ENCODE assay signal across 14 cellular contexts in the genomic region with DNA sequence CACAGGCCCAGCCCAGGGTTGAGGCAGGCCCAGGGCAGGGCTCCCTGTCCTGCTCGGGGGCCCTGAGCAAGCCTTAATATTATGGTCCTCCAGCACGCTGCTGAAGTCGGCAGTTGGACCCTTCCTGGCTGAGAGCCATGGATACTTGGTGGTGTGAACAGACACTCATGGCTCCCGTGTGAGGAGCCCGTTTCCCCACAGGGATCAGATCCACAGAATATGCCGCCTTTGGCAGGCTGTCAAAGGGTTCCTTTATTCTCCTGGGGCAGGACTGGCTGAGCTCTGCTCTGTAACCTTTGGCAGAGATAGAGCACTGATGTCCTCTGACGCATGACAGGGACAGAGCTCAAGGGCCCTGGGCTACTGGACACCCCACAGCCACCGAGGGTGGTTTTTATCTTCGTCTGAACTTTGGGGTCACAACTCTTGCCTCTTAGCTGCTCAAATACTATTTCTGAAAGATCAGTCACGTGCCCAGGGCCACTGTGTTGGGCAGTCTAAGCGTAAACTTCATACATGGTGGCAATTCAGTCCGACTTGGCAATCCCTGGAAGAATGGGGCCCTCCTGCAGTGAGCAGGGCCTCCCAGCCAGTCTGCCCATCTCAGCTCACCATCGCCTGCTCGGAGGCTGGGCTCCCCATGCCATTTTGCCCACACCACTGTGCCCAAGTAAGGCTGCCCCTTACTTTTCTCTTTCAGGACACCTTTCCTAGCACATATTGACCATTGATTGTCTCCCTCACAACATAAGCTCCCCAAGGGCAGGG. TPM values are rescaled to one million over a fixed set of nuclear protein-coding genes. Genes with fewer than 3 reads are reported as not detected.
DNase-seq lines count a peak whose midpoint lies in the region; ATAC-seq and TF ChIP-seq lines count a peak whose summit lies in the region.
"Had no signal": no experiment of that assay in that cellular context is flagged by ENCODE, and none has a peak within 500 bp of the region (broad histone marks: within the 10 kb centered on the region; RNA-seq: fewer than 3 reads in every experiment).

No MANE protein-coding gene starts in this region.

- peak; percentile 56 for DNase-seq in DMS79 (lab: John Stamatoyannopoulos, UW)
- peak; percentile 28 for DNase-seq in NCI-H446 treated with DMSO at 0.1 percent for 48 hours (lab: John Stamatoyannopoulos, UW)
- DNase-seq in left cardiac atrium = peak; percentile 66
- DNase-seq in gastrocnemius medialis = peak in 1 of 2 donors; percentile 56
- DNase-seq in OCI-M2 (lab: John Stamatoyannopoulos, UW; ENCODE audit: unreplicated experiment) = no peak
- DNase-seq in NCI-H1048 (lab: John Stamatoyannopoulos, UW) = no peak
- DNase-seq in upper lobe of right lung = no peak
- DNase-seq: activated CD4-positive, alpha-beta T cell treated with anti-CD3 and anti-CD28 coated beads for 1 hour; effector memory CD8-positive, alpha-beta T cell; MG63; midbrain; NCI-H526 had no signal

- in situ Hi-C loops in gastrocnemius medialis (cut with MboI; ENCODE audit: low sequenced_read_pairs in 4 of 4) = loop anchor here in 3 of 4 donors (25.0 kb wide), 3 partner anchors 197 to 797 kb away; a partner anchor contains a TSS

- no peak for TF ChIP-seq POLR2A in gastrocnemius medialis (IDR thresholded peaks at IDR 0.05)

- H3K4me3 ChIP-seq in gastrocnemius medialis = no peak overlapping the region
- no peak overlapping the region for H3K4me3 ChIP-seq in upper lobe of right lung
- H3K4me3 ChIP-seq: MG63 had no signal

- H3K9me3 ChIP-seq in gastrocnemius medialis (no peaks in the 10 kb centered on the region), upper lobe of right lung (no peaks in the 10 kb centered on the region)
- H3K9me3 ChIP-seq: MG63 had no signal

- intact Hi-C loops in left cardiac atrium (cut with DNase I) (no loop called here), gastrocnemius medialis (cut with DNase I; ENCODE audit: low total_unique reads) (no loop called here), upper lobe of right lung (cut with DNase I) (no loop called here)

- H3K27me3 ChIP-seq in gastrocnemius medialis (no peaks in the 10 kb centered on the region), upper lobe of right lung (no peaks in the 10 kb centered on the region)
- H3K27me3 ChIP-seq: MG63 had no signal

- ATAC-seq in left cardiac atrium (peak; percentile 51 to 75), gastrocnemius medialis (peak in 1 of 2 donors; percentile 16), upper lobe of right lung (no peak)
- ATAC-seq: activated naive CD4-positive, alpha-beta T cell treated with anti-CD3 and anti-CD28 coated beads, Interleukin-2, amount 50 U/mL, for 72 hours; effector memory CD8-positive, alpha-beta T cell had no signal

- H3K36me3 ChIP-seq in gastrocnemius medialis (peaks cover 0 to 16% of the 10 kb centered on the region in 2 donors), upper lobe of right lung (peaks cover 25% of the 10 kb centered on the region)

- H3K4me1 ChIP-seq in gastrocnemius medialis = peaks cover 53% of the 10 kb centered on the region in 2 donors
- H3K4me1 ChIP-seq in upper lobe of right lung = peaks cover 30% of the 10 kb centered on the region

- peak overlapping the region; percentile 14 to 57 (median 31) for H3K27ac ChIP-seq in gastrocnemius medialis
- no peak overlapping the region for H3K27ac ChIP-seq in upper lobe of right lung
- H3K27ac ChIP-seq: C4-2B had no signal

- TF ChIP-seq CTCF in gastrocnemius medialis (IDR thresholded peaks at IDR 0.05 in 4 of 5, conservative IDR thresholded peaks at IDR 0.05 in 1 of 5) (no peak), upper lobe of right lung (IDR thresholded peaks at IDR 0.05) (no peak)

RNA-seq across cellular contexts. Expression of a gene that starts 49.1 kb away (rescaled TPM):
- 10 to 100 TPM; 11.6 to 11.9 TPM for total RNA-seq in left cardiac atrium
- 10 to 100 TPM; 14.8 to 25.4 (median 20.3) TPM for total RNA-seq in gastrocnemius medialis
- 16.3 TPM for total RNA-seq in upper lobe of right lung

RNA-seq across cellular contexts. Expression of a gene that starts 49.3 kb away (rescaled TPM):
- total RNA-seq in left cardiac atrium = 10 to 100 TPM; 78.6 to 86.4 TPM
- 10 to 100 TPM; 25.2 to 61.0 (median 40.6) TPM for total RNA-seq in gastrocnemius medialis
- 33.1 TPM for total RNA-seq in upper lobe of right lung

Comparison
In these comparisons a context has a peak if more than half of its experiments do, and no peak if none do; other contexts are left out.
1. DNase-seq: peak in DMS79 (single experiment), NCI-H446 treated with DMSO at 0.1 percent for 48 hours (single experiment) and left cardiac atrium (single experiment); none in OCI-M2 (single experiment), NCI-H1048 (single experiment) and upper lobe of right lung (single experiment).